In genomic region chr12:112191840-112192321, GRCh38 we compare ENCODE assay signal across 21 cellular contexts.
A peak's percentile ranks its signal among the peaks of the same experiment; 100 is the strongest.
DNase-seq lines count a peak whose midpoint lies in the region; ATAC-seq and TF ChIP-seq lines count a peak whose summit lies in the region.
"Had no signal": no experiment of that assay in that cellular context is flagged by ENCODE, and none has a peak within 500 bp of the region (broad histone marks: within the 10 kb centered on the region; RNA-seq: fewer than 3 reads in every experiment).

No MANE protein-coding gene starts in this region.

- H3K4me1 ChIP-seq in smooth muscle cell (ENCODE audit: low read depth), result peaks cover 7% of the 10 kb centered on the region
- H3K4me1 ChIP-seq: A549, psoas muscle, testis had no signal

- H3K79me2 ChIP-seq in smooth muscle cell (ENCODE audit: low read depth), result no peaks in the 10 kb centered on the region

- H3K4me3 Mint-ChIP-seq in activated T-cell treated with anti-CD3 and anti-CD28 coated beads, Interleukin-2, amount 50 U/mL, for 72 hours, result no peak overlapping the region
- no peak overlapping the region for H3K4me3 Mint-ChIP-seq in activated T-cell treated with anti-CD3 and anti-CD28 coated beads, Interleukin-2, amount 50 U/mL, for 24 hours
- no peak overlapping the region for H3K4me3 Mint-ChIP-seq in naive thymus-derived CD8-positive, alpha-beta T cell
- H3K4me3 Mint-ChIP-seq: activated CD4-positive, alpha-beta memory T cell treated with anti-CD3 and anti-CD28 coated beads for 36 hours; activated T-helper 17 cell treated with anti-CD3 and anti-CD28 coated beads, Interleukin-2, amount 50 U/mL, for 72 hours; CD4-positive, alpha-beta memory T cell; natural killer cell had no signal

- H3K27ac Mint-ChIP-seq in activated T-cell treated with anti-CD3 and anti-CD28 coated beads, Interleukin-2, amount 50 U/mL, for 72 hours, result peak overlapping the region; percentile 13
- no peak overlapping the region for H3K27ac Mint-ChIP-seq in activated T-cell treated with anti-CD3 and anti-CD28 coated beads, Interleukin-2, amount 50 U/mL, for 24 hours
- peak overlapping the region in 2 of 10 donors; percentile 25 to 57 for H3K27ac Mint-ChIP-seq in naive thymus-derived CD8-positive, alpha-beta T cell
- H3K27ac Mint-ChIP-seq: activated CD4-positive, alpha-beta memory T cell treated with anti-CD3 and anti-CD28 coated beads for 36 hours; activated T-helper 17 cell treated with anti-CD3 and anti-CD28 coated beads, Interleukin-2, amount 50 U/mL, for 72 hours; natural killer cell had no signal

- intact Hi-C loops in left cardiac atrium (cut with DNase I), result loop anchor here in 1 of 2 donors (10.0 kb wide), 1 partner anchor 193 kb away; the partner anchor contains the start of gene HECTD4

- no peak overlapping the region for H2AFZ ChIP-seq in smooth muscle cell (ENCODE audit: low read depth)

- H3K9me3 Mint-ChIP-seq in activated T-cell treated with anti-CD3 and anti-CD28 coated beads, Interleukin-2, amount 50 U/mL, for 72 hours, result no peaks in the 10 kb centered on the region
- H3K9me3 Mint-ChIP-seq in activated T-cell treated with anti-CD3 and anti-CD28 coated beads, Interleukin-2, amount 50 U/mL, for 24 hours, result no peaks in the 10 kb centered on the region
- no peaks in the 10 kb centered on the region for H3K9me3 Mint-ChIP-seq in naive thymus-derived CD8-positive, alpha-beta T cell
- H3K9me3 Mint-ChIP-seq: activated CD4-positive, alpha-beta memory T cell treated with anti-CD3 and anti-CD28 coated beads for 36 hours; activated T-helper 17 cell treated with anti-CD3 and anti-CD28 coated beads, Interleukin-2, amount 50 U/mL, for 72 hours; CD4-positive, alpha-beta memory T cell; natural killer cell had no signal

- TF ChIP-seq CTCF in cardiac fibroblast (IDR thresholded peaks at IDR 0.05; ENCODE audit: low read depth, low read length), result no peak
- no peak for TF ChIP-seq CTCF in smooth muscle cell (IDR thresholded peaks at IDR 0.05; ENCODE audit: borderline replicate concordance, insufficient read depth, poor library complexity, severe bottlenecking)

- WGBS in smooth muscle cell (ENCODE audit: low lambda C conversion rate), result 20% methylated on average over 4 of the region's 4 CpGs

- H3K9me3 ChIP-seq in smooth muscle cell (replicated peaks; ENCODE audit: low read depth), result no peaks in the 10 kb centered on the region
- H3K9me3 ChIP-seq: A549, psoas muscle, testis had no signal

- H3F3A ChIP-seq in smooth muscle cell (ENCODE audit: low read depth), result no peaks in the 10 kb centered on the region

- no peaks in the 10 kb centered on the region for H3K27me3 ChIP-seq in smooth muscle cell (ENCODE audit: low read depth)
- H3K27me3 ChIP-seq: testis had no signal

- H3K27ac ChIP-seq in smooth muscle cell (ENCODE audit: low read depth), result peak overlapping the region; percentile 85
- H3K27ac ChIP-seq: A549, KMS-11, psoas muscle, testis had no signal

- H3K9ac ChIP-seq in smooth muscle cell (ENCODE audit: low read depth), result no peak overlapping the region
- H3K9ac ChIP-seq: KMS-11 had no signal

- no peak overlapping the region for H3K4me3 ChIP-seq in cardiac fibroblast (replicated peaks in 1 of 2; ENCODE audit: low read depth in 2 of 2, low read length in 2 of 2)
- H3K4me3 ChIP-seq in smooth muscle cell, result no peak overlapping the region
- H3K4me3 ChIP-seq: A549, psoas muscle, testis had no signal

- H3K36me3 ChIP-seq in smooth muscle cell (ENCODE audit: low read depth), result no peaks in the 10 kb centered on the region

- POLR2A ChIA-PET in naive thymus-derived CD8-positive, alpha-beta T cell (lab: Charles Lee), result no interaction called here

- no peak for DNase-seq in activated T-cell treated with anti-CD3 and anti-CD28 coated beads, Interleukin-2, amount 50 U/mL, for 72 hours
- no peak for DNase-seq in activated T-cell treated with anti-CD3 and anti-CD28 coated beads, Interleukin-2, amount 50 U/mL, for 24 hours
- DNase-seq in cardiac fibroblast (ENCODE audit: low read depth in 2 of 2) (peak; percentile 23 to 47), left cardiac atrium (no peak), smooth muscle cell (lab: John Stamatoyannopoulos, UW; ENCODE audit: unreplicated experiment) (no peak)
- no peak for DNase-seq in naive thymus-derived CD8-positive, alpha-beta T cell
- DNase-seq in effector CD8-positive, alpha-beta T cell (lab: John Stamatoyannopoulos, UW), result no peak
- DNase-seq: activated CD4-positive, alpha-beta memory T cell treated with anti-CD3 and anti-CD28 coated beads for 36 hours; CD4-positive, alpha-beta memory T cell; EL; left colon; natural killer cell; NCI-H1436 treated with DMSO at 0.1 percent for 48 hours; NCI-H510A; psoas muscle; testis had no signal

- H3K4me1 Mint-ChIP-seq in activated T-cell treated with anti-CD3 and anti-CD28 coated beads, Interleukin-2, amount 50 U/mL, for 72 hours (ENCODE audit: low read depth), result no peaks in the 10 kb centered on the region
- H3K4me1 Mint-ChIP-seq in activated T-cell treated with anti-CD3 and anti-CD28 coated beads, Interleukin-2, amount 50 U/mL, for 24 hours (ENCODE audit: low read depth), result no peaks in the 10 kb centered on the region
- H3K4me1 Mint-ChIP-seq in naive thymus-derived CD8-positive, alpha-beta T cell, result no peaks in the 10 kb centered on the region
- H3K4me1 Mint-ChIP-seq: activated T-helper 17 cell treated with anti-CD3 and anti-CD28 coated beads, Interleukin-2, amount 50 U/mL, for 72 hours; CD4-positive, alpha-beta memory T cell; natural killer cell had no signal

- H3K27me3 Mint-ChIP-seq in activated T-cell treated with anti-CD3 and anti-CD28 coated beads, Interleukin-2, amount 50 U/mL, for 72 hours (ENCODE audit: low read depth), result no peaks in the 10 kb centered on the region
- no peaks in the 10 kb centered on the region for H3K27me3 Mint-ChIP-seq in activated T-cell treated with anti-CD3 and anti-CD28 coated beads, Interleukin-2, amount 50 U/mL, for 24 hours
- H3K27me3 Mint-ChIP-seq in naive thymus-derived CD8-positive, alpha-beta T cell, result no peaks in the 10 kb centered on the region
- H3K27me3 Mint-ChIP-seq: activated CD4-positive, alpha-beta memory T cell treated with anti-CD3 and anti-CD28 coated beads for 36 hours; activated T-helper 17 cell treated with anti-CD3 and anti-CD28 coated beads, Interleukin-2, amount 50 U/mL, for 72 hours; CD4-positive, alpha-beta memory T cell had no signal

- ATAC-seq in activated T-cell treated with anti-CD3 and anti-CD28 coated beads, Interleukin-2, amount 50 U/mL, for 72 hours (replicated peaks in 1 of 2), result no peak
- ATAC-seq in left cardiac atrium (peak; percentile 55 to 69), HG03342 (IDR thresholded peaks at IDR 0.05; ENCODE audit: unreplicated experiment) (no peak)
- no peak for ATAC-seq in naive thymus-derived CD8-positive, alpha-beta T cell
- ATAC-seq: A549; activated T-helper 17 cell treated with anti-CD3 and anti-CD28 coated beads, Interleukin-2, amount 50 U/mL, for 72 hours; left colon; natural killer cell; psoas muscle; SK-N-SH treated with all-trans-retinoic acid at 6 μM for 48 hours had no signal

- peaks cover 3 to 8% of the 10 kb centered on the region in 2 donors for H3K36me3 Mint-ChIP-seq in activated T-cell treated with anti-CD3 and anti-CD28 coated beads, Interleukin-2, amount 50 U/mL, for 72 hours (ENCODE audit: insufficient read depth in 2 of 2)
- H3K36me3 Mint-ChIP-seq in activated T-cell treated with anti-CD3 and anti-CD28 coated beads, Interleukin-2, amount 50 U/mL, for 24 hours (ENCODE audit: low read depth), result peaks cover 68% of the 10 kb centered on the region
- peaks cover 0 to 76% (median 27%) of the 10 kb centered on the region in 3 donors for H3K36me3 Mint-ChIP-seq in naive thymus-derived CD8-positive, alpha-beta T cell

- H4K20me1 ChIP-seq in smooth muscle cell (ENCODE audit: low read depth), result no peaks in the 10 kb centered on the region

- H3K4me2 ChIP-seq in smooth muscle cell, result peak overlapping the region; percentile 59
- H3K4me2 ChIP-seq: A549, KMS-11 had no signal

Comparison
In these comparisons a context has a peak if more than half of its experiments do, and no peak if none do; other contexts are left out.
1. ATAC-seq: peak in left cardiac atrium (2 of 2); none in activated T-cell treated with anti-CD3 and anti-CD28 coated beads, Interleukin-2, amount 50 U/mL, for 72 hours (0 of 2), naive thymus-derived CD8-positive, alpha-beta T cell (0 of 2) and HG03342 (single experiment).
2. DNase-seq: peak in cardiac fibroblast (2 of 2); none in activated T-cell treated with anti-CD3 and anti-CD28 coated beads, Interleukin-2, amount 50 U/mL, for 72 hours (0 of 2), activated T-cell treated with anti-CD3 and anti-CD28 coated beads, Interleukin-2, amount 50 U/mL, for 24 hours (single experiment), left cardiac atrium (single experiment), smooth muscle cell (single experiment), naive thymus-derived CD8-positive, alpha-beta T cell (0 of 10) and effector CD8-positive, alpha-beta T cell (single experiment).